9 cellular contexts compared by ENCODE assay signal in genomic region chr7:129055861-129056464, GRCh38. TPM values are rescaled to one million over a fixed set of nuclear protein-coding genes. Genes with fewer than 3 reads are reported as not detected.
A peak's percentile ranks its signal among the peaks of the same experiment; 100 is the strongest.
DNase-seq lines count a peak whose midpoint lies in the region; ATAC-seq and TF ChIP-seq lines count a peak whose summit lies in the region.
"Had no signal": no experiment of that assay in that cellular context is flagged by ENCODE, and none has a peak within 500 bp of the region (broad histone marks: within the 10 kb centered on the region; RNA-seq: fewer than 3 reads in every experiment).

No MANE protein-coding gene starts in this region.

- H3K4me3 ChIP-seq in CD4-positive, CD25-positive, alpha-beta regulatory T cell (ENCODE audit: low read depth, low read length) = peak overlapping the region; percentile 99
- H3K4me3 ChIP-seq in HUES64 (ENCODE audit: low read length) (peak overlapping the region; percentile 86), vagina (no peak overlapping the region)

- no peak overlapping the region for H3K27ac ChIP-seq in CD4-positive, CD25-positive, alpha-beta regulatory T cell (ENCODE audit: insufficient read depth, low read length, poor library complexity, severe bottlenecking)
- H3K27ac ChIP-seq in HUES64 (ENCODE audit: low read depth, low read length) (no peak overlapping the region), vagina (no peak overlapping the region)

- H3K36me3 ChIP-seq in CD4-positive, CD25-positive, alpha-beta regulatory T cell (ENCODE audit: control insufficient read depth, insufficient read depth, low read length) = peaks cover 9% of the 10 kb centered on the region
- peaks cover 9% of the 10 kb centered on the region; the same call in 1 of the 2 replicates for H3K36me3 ChIP-seq in HUES64 (ENCODE audit: insufficient read depth, low read length)
- H3K36me3 ChIP-seq in vagina = no peaks in the 10 kb centered on the region

- peaks cover 37% of the 10 kb centered on the region for H3K4me1 ChIP-seq in CD4-positive, CD25-positive, alpha-beta regulatory T cell (ENCODE audit: control insufficient read depth, insufficient read depth, low read length, poor library complexity, severe bottlenecking)
- peaks cover 12% of the 10 kb centered on the region for H3K4me1 ChIP-seq in HUES64 (ENCODE audit: insufficient read depth, low read length)
- peaks cover 38% of the 10 kb centered on the region for H3K4me1 ChIP-seq in vagina

- peaks cover 11 to 39% (median 22%) of the 10 kb centered on the region in 4 donors for H3K4me1 Mint-ChIP-seq in CD4-positive, CD25-positive, alpha-beta regulatory T cell
- peaks cover 36% of the 10 kb centered on the region for H3K4me1 Mint-ChIP-seq in brain
- peaks cover 11% of the 10 kb centered on the region for H3K4me1 Mint-ChIP-seq in nephron

- ATAC-seq in CD4-positive, CD25-positive, alpha-beta regulatory T cell (ENCODE audit: low read depth in 2 of 2) = no peak
- ATAC-seq in GM21423 (IDR thresholded peaks at IDR 0.05; ENCODE audit: unreplicated experiment) = no peak

- TF ChIP-seq POLR2A in vagina (IDR thresholded peaks at IDR 0.05) = no peak

- H3K9ac ChIP-seq in HUES64 (ENCODE audit: low read depth, low read length) = no peak overlapping the region

- intact Hi-C loops in vagina (cut with DNase I) = no loop called here

- no peaks in the 10 kb centered on the region for H3K36me3 Mint-ChIP-seq in CD4-positive, CD25-positive, alpha-beta regulatory T cell
- H3K36me3 Mint-ChIP-seq in brain (peaks cover 3% of the 10 kb centered on the region), nephron (ENCODE audit: low read depth) (no peaks in the 10 kb centered on the region)

- H3K9me3 Mint-ChIP-seq in CD4-positive, CD25-positive, alpha-beta regulatory T cell = peaks cover 0 to 2% (median 0%) of the 10 kb centered on the region in 7 donors
- H3K9me3 Mint-ChIP-seq in brain (no peaks in the 10 kb centered on the region), nephron (no peaks in the 10 kb centered on the region)

- no peaks in the 10 kb centered on the region for H3K9me3 ChIP-seq in CD4-positive, CD25-positive, alpha-beta regulatory T cell (ENCODE audit: control insufficient read depth in 2 of 2, low read length in 2 of 2)
- H3K9me3 ChIP-seq in HUES64 (ENCODE audit: insufficient read depth, low read depth, low read length) (no peaks in the 10 kb centered on the region), vagina (no peaks in the 10 kb centered on the region)

- peak overlapping the region; percentile 96 to 99 (median 99) for H3K27ac Mint-ChIP-seq in CD4-positive, CD25-positive, alpha-beta regulatory T cell
- peak overlapping the region in 4 of 5 experiments; percentile 100 for H3K27ac Mint-ChIP-seq in brain
- peak overlapping the region; percentile 99 to 100 (median 99) for H3K27ac Mint-ChIP-seq in nephron

- H3K4me3 Mint-ChIP-seq in CD4-positive, CD25-positive, alpha-beta regulatory T cell = peak overlapping the region; percentile 96 to 99 (median 97)
- H3K4me3 Mint-ChIP-seq in brain (peak overlapping the region; percentile 96 to 98 (median 97)), nephron (peak overlapping the region; percentile 94 to 99 (median 96))

- H3K27me3 ChIP-seq in CD4-positive, CD25-positive, alpha-beta regulatory T cell (ENCODE audit: control insufficient read depth, insufficient read depth, low read length) = peaks cover 7% of the 10 kb centered on the region
- no peaks in the 10 kb centered on the region for H3K27me3 ChIP-seq in HUES64 (ENCODE audit: insufficient read depth, low read length)
- no peaks in the 10 kb centered on the region for H3K27me3 ChIP-seq in vagina

- 94% methylated on average over 22 of the region's 22 CpGs for WGBS in HUES64

- DNase-seq in CD4-positive, CD25-positive, alpha-beta regulatory T cell = no peak
- no peak for DNase-seq in vagina (ENCODE audit: extremely low spot score in 2 of 2)
- no peak for DNase-seq in NCI-H748 treated with DMSO at 0.1 percent for 48 hours (lab: John Stamatoyannopoulos, UW)
- DNase-seq in stimulated activated naive CD4-positive, alpha-beta T cell treated with Interleukin-2 at 50 U/mL for 16 hours (lab: John Stamatoyannopoulos, UW) = no peak
- DNase-seq: OCI-M1 had no signal

- TF ChIP-seq CTCF in brain (conservative IDR thresholded peaks at IDR 0.05) = no peak
- TF ChIP-seq CTCF in nephron (IDR thresholded peaks at IDR 0.05; ENCODE audit: unreplicated experiment in 3 of 3) = no peak
- no peak for TF ChIP-seq CTCF in vagina (IDR thresholded peaks at IDR 0.05)

- H3K27me3 Mint-ChIP-seq in CD4-positive, CD25-positive, alpha-beta regulatory T cell = peaks cover 20% of the 10 kb centered on the region
- peaks cover 19% of the 10 kb centered on the region for H3K27me3 Mint-ChIP-seq in brain
- H3K27me3 Mint-ChIP-seq in nephron (ENCODE audit: low read depth) = peaks cover 6% of the 10 kb centered on the region

RNA-seq across cellular contexts. Expression of gene TNPO3, which starts 1.1 kb away (rescaled TPM):
- total RNA-seq in CD4-positive, CD25-positive, alpha-beta regulatory T cell = 31.6 TPM
- polyA plus RNA-seq in CD4-positive, CD25-positive, alpha-beta regulatory T cell = 10 to 100 TPM; 34.6 to 48.8 (median 37.3) TPM
- 66.3 TPM for polyA plus RNA-seq in HUES64 (2013, experiment 1 of 2)
- polyA plus RNA-seq in HUES64 (2013, experiment 2 of 2) = 65.7 TPM
- 33.1 TPM for polyA plus RNA-seq in brain (ENCODE audit: insufficient read depth, low read depth, low replicate concordance)
- total RNA-seq in vagina = 33.9 TPM

Comparison
In these comparisons a context has a peak if more than half of its experiments do, and no peak if none do; other contexts are left out.
1. H3K4me3 ChIP-seq: peak in CD4-positive, CD25-positive, alpha-beta regulatory T cell (single experiment) and HUES64 (single experiment); none in vagina (0 of 2).
2. Peak in every context shown above with its lines, with median percentiles within 50 percentile points of each other: H3K27ac Mint-ChIP-seq and H3K4me3 Mint-ChIP-seq.